In the genomic region with DNA sequence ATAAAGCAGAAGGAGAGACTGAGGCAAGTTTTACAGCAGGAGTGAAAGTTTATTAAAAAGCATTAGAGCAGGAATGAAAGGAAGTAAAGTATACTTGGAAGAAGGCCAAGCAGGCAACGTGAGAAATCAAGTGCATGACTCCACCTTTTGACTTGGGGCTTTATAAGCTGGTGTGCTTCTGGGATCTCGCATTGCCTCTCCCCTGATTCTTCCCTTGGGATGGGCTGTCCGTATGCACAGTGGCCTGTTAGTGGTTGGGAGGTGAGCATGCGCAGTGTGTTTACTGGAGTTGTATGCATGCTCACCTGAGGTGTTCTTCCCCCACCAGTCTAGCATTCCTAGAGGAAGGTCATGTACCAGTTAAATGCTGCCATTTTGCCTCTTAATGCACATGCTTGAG, we compare ENCODE assay signal across 21 cellular contexts. TPM values are rescaled to one million over a fixed set of nuclear protein-coding genes. Genes with fewer than 3 reads are reported as not detected.
"Had no signal": no experiment of that assay in that cellular context is flagged by ENCODE, and none has a peak within 500 bp of the region (broad histone marks: within the 10 kb centered on the region; RNA-seq: fewer than 3 reads in every experiment).

No MANE protein-coding gene starts in this region.

- H3K4me3 ChIP-seq: hepatocyte, mucosa of descending colon, tibial nerve had no signal

- H3K27me3 Mint-ChIP-seq: activated naive CD8-positive, alpha-beta T cell; stimulated activated memory B cell treated with anti-CD40 and anti-IgM and Interleukin-4, amounts not matched to agents 10 μg/mL and 1 μg/mL and 100 μg/mL, for 72 hours had no signal

- ATAC-seq: activated CD8-positive, alpha-beta T cell treated with anti-CD3 and anti-CD28 coated beads, Interleukin-2, amount 10 ng/mL, durations not matched to agents 7 days and 5 days; activated T-cell treated with anti-CD3 and anti-CD28 coated beads, Interleukin-2, amount 50 U/mL, for 72 hours; left lobe of liver; mucosa of descending colon; natural killer cell; stimulated activated memory B cell treated with anti-CD40 and anti-IgM and Interleukin-4, amounts not matched to agents 10 μg/mL and 1 μg/mL and 100 μg/mL, for 72 hours; T-helper 17 cell had no signal

- H3K4me3 Mint-ChIP-seq: activated CD8-positive, alpha-beta T cell treated with anti-CD3 and anti-CD28 coated beads, Interleukin-2, amount 10 ng/mL, durations not matched to agents 7 days and 5 days; activated naive CD8-positive, alpha-beta T cell; activated T-cell treated with anti-CD3 and anti-CD28 coated beads, Interleukin-2, amount 50 U/mL, for 72 hours; natural killer cell; stimulated activated memory B cell treated with anti-CD40 and anti-IgM and Interleukin-4, amounts not matched to agents 10 μg/mL and 1 μg/mL and 100 μg/mL, for 72 hours; T-helper 17 cell had no signal

- H3K27ac ChIP-seq: brain microvascular endothelial cell, hepatocyte, tibial nerve had no signal

- H3K36me3 ChIP-seq: brain microvascular endothelial cell, tibial nerve had no signal

- H3K27me3 ChIP-seq: brain microvascular endothelial cell, hepatocyte, tibial nerve had no signal

- H3K9me3 Mint-ChIP-seq: activated T-cell treated with anti-CD3 and anti-CD28 coated beads, Interleukin-2, amount 50 U/mL, for 72 hours; natural killer cell; stimulated activated memory B cell treated with anti-CD40 and anti-IgM and Interleukin-4, amounts not matched to agents 10 μg/mL and 1 μg/mL and 100 μg/mL, for 72 hours had no signal

- H3K9me3 ChIP-seq: mucosa of descending colon, tibial nerve had no signal

- DNase-seq: activated CD4-positive, alpha-beta T cell treated with anti-CD3 and anti-CD28 coated beads for 4 hours; activated CD8-positive, alpha-beta memory T cell treated with anti-CD3 and anti-CD28 coated beads, Interleukin-2, amount 50 U/mL, for 4 hours; activated CD8-positive, alpha-beta T cell treated with anti-CD3 and anti-CD28 coated beads, Interleukin-2, amount 10 ng/mL, durations not matched to agents 7 days and 5 days; activated gamma-delta T cell treated with Interleukin-2 at 50 U/mL for 16 hours; activated T-cell treated with anti-CD3 and anti-CD28 coated beads, Interleukin-2, amount 50 U/mL, for 72 hours; amygdala; brain microvascular endothelial cell; dermis blood vessel endothelial cell; erythroblast; islet precursor cell; mucosa of descending colon; natural killer cell; retina; stimulated activated CD4-positive, alpha-beta T cell treated with anti-CD3 and anti-CD28 coated beads, Interleukin-2, amount 100 ng/mL, for 48 hours; T-helper 17 cell had no signal

- H3K27ac Mint-ChIP-seq: activated CD8-positive, alpha-beta T cell treated with anti-CD3 and anti-CD28 coated beads, Interleukin-2, amount 10 ng/mL, durations not matched to agents 7 days and 5 days; activated naive CD8-positive, alpha-beta T cell; activated T-cell treated with anti-CD3 and anti-CD28 coated beads, Interleukin-2, amount 50 U/mL, for 72 hours; natural killer cell; stimulated activated memory B cell treated with anti-CD40 and anti-IgM and Interleukin-4, amounts not matched to agents 10 μg/mL and 1 μg/mL and 100 μg/mL, for 72 hours; T-helper 17 cell had no signal

- H3K36me3 Mint-ChIP-seq: activated naive CD8-positive, alpha-beta T cell; natural killer cell; stimulated activated memory B cell treated with anti-CD40 and anti-IgM and Interleukin-4, amounts not matched to agents 10 μg/mL and 1 μg/mL and 100 μg/mL, for 72 hours had no signal

RNA-seq across cellular contexts. Expression of gene C1QTNF7, which starts 29.1 kb away (rescaled TPM):
- total RNA-seq: activated CD8-positive, alpha-beta T cell treated with anti-CD3 and anti-CD28 coated beads, Interleukin-2, amount 10 ng/mL, durations not matched to agents 7 days and 5 days; activated T-cell treated with anti-CD3 and anti-CD28 coated beads, Interleukin-2, amount 50 U/mL, for 72 hours; dermis blood vessel endothelial cell; glomerular endothelial cell; natural killer cell; T-helper 17 cell had no signal
